In genomic region chr18:27921904-27922541, GRCh38 we compare ENCODE assay signal across 13 cellular contexts.
A peak's percentile ranks its signal among the peaks of the same experiment; 100 is the strongest.
DNase-seq lines count a peak whose midpoint lies in the region; ATAC-seq and TF ChIP-seq lines count a peak whose summit lies in the region.
"Had no signal": no experiment of that assay in that cellular context is flagged by ENCODE, and none has a peak within 500 bp of the region (broad histone marks: within the 10 kb centered on the region; RNA-seq: fewer than 3 reads in every experiment).

No MANE protein-coding gene starts in this region.

- H3K27ac ChIP-seq in endodermal cell (ENCODE audit: low read depth, low read length), result peak overlapping the region; percentile 96
- H3K27ac ChIP-seq: right atrium auricular region, stomach had no signal

- intact Hi-C loops in Calu3 (cut with micrococcal nuclease; ENCODE audit: unreplicated experiment), result loop anchor here (5.0 kb wide), 1 partner anchor 185 kb away; no protein-coding TSS in a partner anchor

- H3K9me3 Mint-ChIP-seq in Calu3 (ENCODE audit: low read depth, unreplicated experiment) (no peaks in the 10 kb centered on the region), endodermal cell (peaks cover 5% of the 10 kb centered on the region), neural crest cell (peaks cover 2% of the 10 kb centered on the region)

- H3K9me3 ChIP-seq in endodermal cell (ENCODE audit: control insufficient read depth, low read length), result no peaks in the 10 kb centered on the region
- H3K9me3 ChIP-seq: right atrium auricular region, stomach had no signal

- no peak for ATAC-seq in HG03097 (IDR thresholded peaks at IDR 0.05; ENCODE audit: low FRiP score, unreplicated experiment)
- no peak for ATAC-seq in GM18519 (IDR thresholded peaks at IDR 0.05; ENCODE audit: low FRiP score, unreplicated experiment)
- no peak for ATAC-seq in GM21825 (IDR thresholded peaks at IDR 0.05; ENCODE audit: unreplicated experiment)

- WGBS in endodermal cell (ENCODE audit: insufficient coverage in 1 of 2, insufficient read length in 1 of 2), 2 experiments, result 70 to 71% methylated on average over 14 to 17 of the region's 17 CpGs

- DNase-seq in Calu3 (peak; percentile 52), NCI-H460 (ENCODE audit: extremely low read depth, low read depth) (peak; percentile 2), endodermal cell (peak; percentile 59), neural crest cell (ENCODE audit: low read depth, low spot score) (no peak)
- DNase-seq in stimulated activated naive CD4-positive, alpha-beta T cell (lab: John Stamatoyannopoulos, UW), result no peak
- DNase-seq: glutamatergic neuron, KG1, SHP77, stomach had no signal

- no peaks in the 10 kb centered on the region for H3K27me3 Mint-ChIP-seq in Calu3 (ENCODE audit: unreplicated experiment)
- no peaks in the 10 kb centered on the region for H3K27me3 Mint-ChIP-seq in endodermal cell (ENCODE audit: insufficient read depth)
- H3K27me3 Mint-ChIP-seq in neural crest cell (ENCODE audit: low read depth), result no peaks in the 10 kb centered on the region

- TF ChIP-seq CTCF in Calu3 (IDR thresholded peaks at IDR 0.05; ENCODE audit: unreplicated experiment), result no peak
- no peak for TF ChIP-seq CTCF in endodermal cell (conservative IDR thresholded peaks at IDR 0.05)
- no peak for TF ChIP-seq CTCF in neural crest cell (conservative IDR thresholded peaks at IDR 0.05)

- peak overlapping the region; percentile 74 for H3K4me3 Mint-ChIP-seq in Calu3 (ENCODE audit: low read depth, unreplicated experiment)
- no peak overlapping the region for H3K4me3 Mint-ChIP-seq in endodermal cell
- H3K4me3 Mint-ChIP-seq in neural crest cell, result peak overlapping the region; percentile 17

- no TSS peak for BruUV-seq in Calu3 (replicated peaks; lab: Mats Ljungman, UMichigan)

- no peaks in the 10 kb centered on the region for H3K27me3 ChIP-seq in endodermal cell (ENCODE audit: control insufficient read depth, insufficient read depth, low read length, poor library complexity, severe bottlenecking)
- H3K27me3 ChIP-seq: right atrium auricular region, stomach had no signal

- peak overlapping the region; percentile 14 for H3K4me3 ChIP-seq in endodermal cell (ENCODE audit: low read length)
- H3K4me3 ChIP-seq: right atrium auricular region had no signal

- H3K4me1 Mint-ChIP-seq in Calu3 (ENCODE audit: low read depth, unreplicated experiment), result peaks cover 14% of the 10 kb centered on the region
- H3K4me1 Mint-ChIP-seq in endodermal cell, result peaks cover 29% of the 10 kb centered on the region
- H3K4me1 Mint-ChIP-seq in neural crest cell, result peaks cover 41% of the 10 kb centered on the region

- H3K4me1 ChIP-seq in endodermal cell (ENCODE audit: control insufficient read depth, insufficient read depth, low read length), result peaks cover 3% of the 10 kb centered on the region
- H3K4me1 ChIP-seq: right atrium auricular region had no signal

- CTCF ChIA-PET in Calu3 (lab: Charles Lee), result no interaction called here

- no peaks in the 10 kb centered on the region for H3K36me3 ChIP-seq in endodermal cell (ENCODE audit: control insufficient read depth, insufficient read depth, low read length)
- H3K36me3 ChIP-seq: right atrium auricular region, stomach had no signal

- H3K9ac ChIP-seq in endodermal cell (ENCODE audit: extremely low read depth, low read length, poor library complexity, severe bottlenecking), result peak overlapping the region; percentile 4

- peaks cover 13% of the 10 kb centered on the region for H3K36me3 Mint-ChIP-seq in Calu3 (ENCODE audit: insufficient read depth, unreplicated experiment)
- H3K36me3 Mint-ChIP-seq in endodermal cell (ENCODE audit: low read depth), result no peaks in the 10 kb centered on the region
- no peaks in the 10 kb centered on the region for H3K36me3 Mint-ChIP-seq in neural crest cell (ENCODE audit: low read depth)

- H3K27ac Mint-ChIP-seq in Calu3 (ENCODE audit: unreplicated experiment), result peak overlapping the region; percentile 96
- peak overlapping the region; percentile 21 for H3K27ac Mint-ChIP-seq in endodermal cell
- peak overlapping the region; percentile 70 for H3K27ac Mint-ChIP-seq in neural crest cell (ENCODE audit: unreplicated experiment)

Comparison
In these comparisons a context has a peak if more than half of its experiments do, and no peak if none do; other contexts are left out.
1. DNase-seq: peak in Calu3 (single experiment), NCI-H460 (single experiment) and endodermal cell (single experiment); none in neural crest cell (single experiment) and stimulated activated naive CD4-positive, alpha-beta T cell (0 of 6).
2. H3K27ac Mint-ChIP-seq: peak in every context shown above with its lines; median percentile 96 in Calu3; 70 in neural crest cell; 21 in endodermal cell.